ENCODE assay signal across 11 cellular contexts in the genomic region with DNA sequence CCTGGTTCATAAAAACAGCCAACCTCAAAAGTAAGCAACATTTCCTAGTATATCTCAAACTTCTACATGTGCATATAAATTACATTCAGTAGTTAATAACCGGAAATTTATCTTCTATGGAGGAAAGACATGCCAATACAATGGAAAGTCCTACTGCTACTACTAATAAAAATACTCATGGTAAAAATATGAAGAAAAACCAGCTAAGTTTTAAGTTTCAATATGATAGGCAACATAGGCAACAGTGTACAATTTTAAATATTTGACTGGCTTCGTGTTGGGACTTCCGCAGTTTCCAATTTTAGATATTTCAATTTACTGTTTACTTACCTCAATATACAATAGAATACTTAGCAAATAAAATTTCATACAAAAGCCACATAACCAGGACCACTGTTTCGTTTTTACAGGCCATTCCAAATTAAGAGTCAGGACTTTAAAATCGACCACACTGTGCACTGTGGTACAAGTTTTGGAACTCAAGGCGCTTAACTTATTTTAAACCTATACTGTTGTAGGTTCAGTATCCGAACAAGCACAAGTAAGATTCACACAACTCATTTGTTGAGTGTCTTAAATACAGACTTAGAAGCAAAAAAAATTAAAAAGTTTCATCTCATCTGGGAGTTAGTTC. TPM values are rescaled to one million over a fixed set of nuclear protein-coding genes. Genes with fewer than 3 reads are reported as not detected.
DNase-seq lines count a peak whose midpoint lies in the region; TF ChIP-seq lines count a peak whose summit lies in the region.
"Had no signal": no experiment of that assay in that cellular context is flagged by ENCODE, and none has a peak within 500 bp of the region (broad histone marks: within the 10 kb centered on the region; RNA-seq: fewer than 3 reads in every experiment).

No MANE protein-coding gene starts in this region.

- H3K4me1 ChIP-seq in DOHH2 (ENCODE audit: control insufficient read depth, low read length) = peaks cover 61% of the 10 kb centered on the region
- peaks cover 72% of the 10 kb centered on the region for H3K4me1 ChIP-seq in Karpas-422 (ENCODE audit: low read length)

- DNase-seq in Karpas-422 (no peak), NCI-H69 (lab: John Stamatoyannopoulos, UW) (no peak), AG08395 (ENCODE audit: low spot score) (no peak), DMS114 treated with DMSO at 0.1 percent for 48 hours (lab: John Stamatoyannopoulos, UW; ENCODE audit: unreplicated experiment) (no peak)
- DNase-seq: brain microvascular endothelial cell, hypothalamus, NCI-H748 treated with DMSO at 0.1 percent for 48 hours, WERI-Rb-1 had no signal

- H3K27ac Mint-ChIP-seq in brain = peak overlapping the region in 3 of 5 experiments; percentile 47 to 100 (median 100)

- H3K9me3 Mint-ChIP-seq in brain = peaks cover 0 to 5% (median 0%) of the 10 kb centered on the region in 5 experiments

- H3K4me3 ChIP-seq in DOHH2 (ENCODE audit: low read length) (peak overlapping the region; percentile 93), Karpas-422 (ENCODE audit: low read length) (peak overlapping the region; percentile 94), neural cell (ENCODE audit: low read length) (peak overlapping the region; percentile 89)

- H3K27me3 ChIP-seq in DOHH2 (ENCODE audit: control insufficient read depth, low read length) = no peaks in the 10 kb centered on the region
- H3K27me3 ChIP-seq in Karpas-422 (ENCODE audit: low read length) = no peaks in the 10 kb centered on the region
- H3K27me3 ChIP-seq in neural cell (ENCODE audit: insufficient read depth, low read depth, low read length) = no peaks in the 10 kb centered on the region
- H3K27me3 ChIP-seq: brain microvascular endothelial cell had no signal

- H3K27me3 Mint-ChIP-seq in brain = peaks cover 27% of the 10 kb centered on the region

- H3K79me2 ChIP-seq in DOHH2 (ENCODE audit: control insufficient read depth, low read length) (peaks cover 96% of the 10 kb centered on the region), Karpas-422 (ENCODE audit: low read length) (peaks cover 91% of the 10 kb centered on the region), neural cell (replicated peaks; ENCODE audit: insufficient read depth, low read length) (peaks cover 75% of the 10 kb centered on the region)

- H2AFZ ChIP-seq in Karpas-422 (ENCODE audit: low read length) = no peak overlapping the region
- no peak overlapping the region for H2AFZ ChIP-seq in neural cell (ENCODE audit: low read depth, low read length)

- no peak for TF ChIP-seq RAD21 in neural cell (conservative IDR thresholded peaks at IDR 0.05)

- H4K20me1 ChIP-seq in DOHH2 (ENCODE audit: control insufficient read depth, insufficient read depth, low read depth, low read length) (peaks cover 46% of the 10 kb centered on the region), Karpas-422 (ENCODE audit: insufficient read depth, low read depth, low read length) (peaks cover 42% of the 10 kb centered on the region), neural cell (ENCODE audit: insufficient read depth) (no peaks in the 10 kb centered on the region)

- H3K36me3 ChIP-seq in DOHH2 (ENCODE audit: control insufficient read depth, low read length) (peaks cover 60% of the 10 kb centered on the region), Karpas-422 (ENCODE audit: insufficient read depth, low read length) (peaks cover 20% of the 10 kb centered on the region; the same call in 1 of the 2 replicates), neural cell (ENCODE audit: insufficient read depth, low read length) (no peaks in the 10 kb centered on the region)
- H3K36me3 ChIP-seq: brain microvascular endothelial cell had no signal

- H3K4me2 ChIP-seq in DOHH2 (ENCODE audit: low read length) = peak overlapping the region; percentile 96
- peak overlapping the region; percentile 99 for H3K4me2 ChIP-seq in Karpas-422 (ENCODE audit: low read depth, low read length, poor library complexity, severe bottlenecking)
- no peak overlapping the region for H3K4me2 ChIP-seq in neural cell (ENCODE audit: low read length)

- peak overlapping the region; percentile 94 to 100 (median 98) for H3K4me3 Mint-ChIP-seq in brain

- no peaks in the 10 kb centered on the region for H3K36me3 Mint-ChIP-seq in brain

- H3K4me1 Mint-ChIP-seq in brain = peaks cover 74% of the 10 kb centered on the region

- H3F3A ChIP-seq in DOHH2 (ENCODE audit: control insufficient read depth, insufficient read depth) (peaks cover 15% of the 10 kb centered on the region), neural cell (ENCODE audit: insufficient read depth, low read length, poor library complexity, severe bottlenecking) (peaks cover 4% of the 10 kb centered on the region)

- TF ChIP-seq EP300 in neural cell (conservative IDR thresholded peaks at IDR 0.05; ENCODE audit: poor library complexity, severe bottlenecking) = no peak

- H3K9me2 ChIP-seq in DOHH2 (replicated peaks; ENCODE audit: control insufficient read depth, low read length) (no peaks in the 10 kb centered on the region), Karpas-422 (replicated peaks; ENCODE audit: insufficient read depth, low read length) (no peaks in the 10 kb centered on the region), neural cell (ENCODE audit: insufficient read depth, low read length) (no peaks in the 10 kb centered on the region)

- H3K27ac ChIP-seq in DOHH2 (ENCODE audit: low read depth, low read length) (peak overlapping the region; percentile 9; the same call in 1 of the 2 replicates), Karpas-422 (ENCODE audit: low read length) (peak overlapping the region; percentile 46), neural cell (ENCODE audit: low read length) (no peak overlapping the region)
- H3K27ac ChIP-seq: brain microvascular endothelial cell, WERI-Rb-1 had no signal

- TF ChIP-seq CTCF in DOHH2 (IDR thresholded peaks at IDR 0.05; ENCODE audit: low read depth, low read length, poor library complexity, severe bottlenecking) = no peak
- TF ChIP-seq CTCF in brain (conservative IDR thresholded peaks at IDR 0.05) = no peak
- no peak for TF ChIP-seq CTCF in neural cell (IDR thresholded peaks at IDR 0.05; ENCODE audit: poor library complexity, severe bottlenecking)

- H3K9ac ChIP-seq in Karpas-422 (ENCODE audit: low read length) = peak overlapping the region; percentile 81
- no peak overlapping the region for H3K9ac ChIP-seq in neural cell (ENCODE audit: low read length)

- H3K9me3 ChIP-seq in DOHH2 (ENCODE audit: control insufficient read depth, insufficient read depth, low read length) (no peaks in the 10 kb centered on the region), Karpas-422 (ENCODE audit: low read length) (no peaks in the 10 kb centered on the region), neural cell (ENCODE audit: low read length) (no peaks in the 10 kb centered on the region)

TF ChIP-seq in neural cell, 6 proteins besides CTCF, POLR2A, EP300 and RAD21:
- TF ChIP-seq POLR2AphosphoS5 (IDR thresholded peaks at IDR 0.05) (no peak), EZH2 (IDR thresholded peaks at IDR 0.05; ENCODE audit: borderline replicate concordance, insufficient read depth, low read length, poor library complexity, severe bottlenecking) (no peak), SMC3 (conservative IDR thresholded peaks at IDR 0.05; ENCODE audit: poor library complexity) (no peak), MXI1 (conservative IDR thresholded peaks at IDR 0.05; ENCODE audit: poor library complexity, severe bottlenecking) (no peak), TAF1 (IDR thresholded peaks at IDR 0.05; ENCODE audit: low read depth) (no peak)
- TF ChIP-seq, protein P1, sequence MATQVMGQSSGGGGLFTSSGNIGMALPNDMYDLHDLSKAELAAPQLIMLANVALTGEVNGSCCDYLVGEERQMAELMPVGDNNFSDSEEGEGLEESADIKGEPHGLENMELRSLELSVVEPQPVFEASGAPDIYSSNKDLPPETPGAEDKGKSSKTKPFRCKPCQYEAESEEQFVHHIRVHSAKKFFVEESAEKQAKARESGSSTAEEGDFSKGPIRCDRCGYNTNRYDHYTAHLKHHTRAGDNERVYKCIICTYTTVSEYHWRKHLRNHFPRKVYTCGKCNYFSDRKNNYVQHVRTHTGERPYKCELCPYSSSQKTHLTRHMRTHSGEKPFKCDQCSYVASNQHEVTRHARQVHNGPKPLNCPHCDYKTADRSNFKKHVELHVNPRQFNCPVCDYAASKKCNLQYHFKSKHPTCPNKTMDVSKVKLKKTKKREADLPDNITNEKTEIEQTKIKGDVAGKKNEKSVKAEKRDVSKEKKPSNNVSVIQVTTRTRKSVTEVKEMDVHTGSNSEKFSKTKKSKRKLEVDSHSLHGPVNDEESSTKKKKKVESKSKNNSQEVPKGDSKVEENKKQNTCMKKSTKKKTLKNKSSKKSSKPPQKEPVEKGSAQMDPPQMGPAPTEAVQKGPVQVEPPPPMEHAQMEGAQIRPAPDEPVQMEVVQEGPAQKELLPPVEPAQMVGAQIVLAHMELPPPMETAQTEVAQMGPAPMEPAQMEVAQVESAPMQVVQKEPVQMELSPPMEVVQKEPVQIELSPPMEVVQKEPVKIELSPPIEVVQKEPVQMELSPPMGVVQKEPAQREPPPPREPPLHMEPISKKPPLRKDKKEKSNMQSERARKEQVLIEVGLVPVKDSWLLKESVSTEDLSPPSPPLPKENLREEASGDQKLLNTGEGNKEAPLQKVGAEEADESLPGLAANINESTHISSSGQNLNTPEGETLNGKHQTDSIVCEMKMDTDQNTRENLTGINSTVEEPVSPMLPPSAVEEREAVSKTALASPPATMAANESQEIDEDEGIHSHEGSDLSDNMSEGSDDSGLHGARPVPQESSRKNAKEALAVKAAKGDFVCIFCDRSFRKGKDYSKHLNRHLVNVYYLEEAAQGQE (IDR thresholded peaks at IDR 0.05; ENCODE audit: borderline replicate concordance) = no peak

RNA-seq across cellular contexts. Expression of a gene that starts 2.9 kb away (rescaled TPM):
- 181 and 206 TPM in 2 replicates for total RNA-seq in Karpas-422 (2014; rRNA removed; shearing (Covaris generic); ENCODE audit: low replicate concordance)
- polyA plus RNA-seq in brain (ENCODE audit: insufficient read depth, low read depth, low replicate concordance) (47.5 TPM), neural cell (58.9 and 69.6 TPM in 2 replicates)
- polyA minus RNA-seq in neural cell = 68.7 and 69.7 TPM in 2 replicates

RNA-seq across cellular contexts. Expression of a gene that starts 3.7 kb away (rescaled TPM):
- 25.0 and 39.7 TPM in 2 replicates for total RNA-seq in Karpas-422 (2014; rRNA removed; shearing (Covaris generic); ENCODE audit: low replicate concordance)
- polyA plus RNA-seq in brain (ENCODE audit: insufficient read depth, low read depth, low replicate concordance) = 35.2 TPM
- 191 and 225 TPM in 2 replicates for polyA plus RNA-seq in neural cell
- 192 and 216 TPM in 2 replicates for polyA minus RNA-seq in neural cell

RNA-seq across cellular contexts. Expression of a gene that starts 46.7 kb away (rescaled TPM):
- 11.9 and 32.2 TPM in 2 replicates for total RNA-seq in Karpas-422 (2014; rRNA removed; shearing (Covaris generic); ENCODE audit: low replicate concordance)
- 3.1 TPM for polyA plus RNA-seq in brain (ENCODE audit: insufficient read depth, low read depth, low replicate concordance)
- 13.7 and 15.4 TPM in 2 replicates for polyA plus RNA-seq in neural cell
- 19.5 and 29.1 TPM in 2 replicates for polyA minus RNA-seq in neural cell
